1 cellular context compared by ENCODE assay signal in the genomic region with DNA sequence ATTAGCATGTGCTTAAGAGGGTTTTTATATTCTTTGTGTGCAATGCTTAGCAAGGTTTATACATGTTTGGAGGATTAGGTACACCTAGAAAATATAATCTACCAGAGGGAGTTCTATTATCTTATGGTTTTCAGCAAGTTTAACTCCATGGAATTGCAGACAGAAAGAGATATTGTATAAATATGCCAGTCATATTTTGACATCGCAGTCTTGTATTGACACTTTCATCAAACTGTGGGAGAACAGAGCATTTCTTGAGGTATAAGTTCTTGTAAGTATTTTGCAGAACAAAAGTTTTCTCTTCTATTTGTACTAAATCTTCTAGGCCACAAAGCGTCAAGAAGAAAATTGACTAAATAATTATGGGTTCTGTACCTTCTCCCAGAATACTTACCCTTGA.
TF ChIP-seq lines count a peak whose summit lies in the region.

No MANE protein-coding gene starts in this region.

TF ChIP-seq in GM23338, 12 proteins besides CTCF, POLR2A, EP300 and RAD21 (continued from another document):
- TF ChIP-seq, protein P1, sequence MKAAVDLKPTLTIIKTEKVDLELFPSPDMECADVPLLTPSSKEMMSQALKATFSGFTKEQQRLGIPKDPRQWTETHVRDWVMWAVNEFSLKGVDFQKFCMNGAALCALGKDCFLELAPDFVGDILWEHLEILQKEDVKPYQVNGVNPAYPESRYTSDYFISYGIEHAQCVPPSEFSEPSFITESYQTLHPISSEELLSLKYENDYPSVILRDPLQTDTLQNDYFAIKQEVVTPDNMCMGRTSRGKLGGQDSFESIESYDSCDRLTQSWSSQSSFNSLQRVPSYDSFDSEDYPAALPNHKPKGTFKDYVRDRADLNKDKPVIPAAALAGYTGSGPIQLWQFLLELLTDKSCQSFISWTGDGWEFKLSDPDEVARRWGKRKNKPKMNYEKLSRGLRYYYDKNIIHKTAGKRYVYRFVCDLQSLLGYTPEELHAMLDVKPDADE (IDR thresholded peaks at IDR 0.05), result no peak
- TF ChIP-seq STAT1 (IDR thresholded peaks at IDR 0.05; ENCODE audit: unreplicated experiment), result no peak
- no peak for TF ChIP-seq EZH2phosphoT487 (IDR thresholded peaks at IDR 0.05; ENCODE audit: unreplicated experiment)
- TF ChIP-seq JUNB (IDR thresholded peaks at IDR 0.05; ENCODE audit: unreplicated experiment), result no peak
- TF ChIP-seq CREB1 (CRISPR knock-in tag; IDR thresholded peaks at IDR 0.05; ENCODE audit: low read depth), result no peak
